Comparison of ENCODE assay signal across 8 cellular contexts in genomic region chr13:30422056-30422914, GRCh38. TPM values are rescaled to one million over a fixed set of nuclear protein-coding genes. Genes with fewer than 3 reads are reported as not detected.
DNase-seq lines count a peak whose midpoint lies in the region; ATAC-seq and TF ChIP-seq lines count a peak whose summit lies in the region.

Gene UBE2L5, plus strand, starts transcription at chr13:30422493. Its CDS starts 5,498 bp downstream, at chr13:30427991.

- H3K9me3 ChIP-seq in CD8-positive, alpha-beta memory T cell (ENCODE audit: low read length), result no peaks in the 10 kb centered on the region
- H3K9me3 ChIP-seq in SJCRH30 (replicated peaks) (no peaks in the 10 kb centered on the region), testis (no peaks in the 10 kb centered on the region)

- peak within 1 kb of the TSS; percentile 80 to 98 (median 87) for H3K4me3 Mint-ChIP-seq in CD8-positive, alpha-beta memory T cell
- peak within 1 kb of the TSS; percentile 92 for H3K4me3 Mint-ChIP-seq in activated naive CD8-positive, alpha-beta T cell

- CTCF ChIA-PET in CD8-positive, alpha-beta memory T cell (lab: Charles Lee), result interaction anchor here (0.9 to 1.0 kb wide), 3 partner anchors 8 to 290 kb away, joined by 4 read pairs; no protein-coding TSS in a partner anchor

- intact Hi-C loops in head of caudate nucleus (cut with DNase I), result loop anchor here (5.0 kb wide), 1 partner anchor 40 kb away; no protein-coding TSS in a partner anchor
- intact Hi-C loops in testis (cut with DNase I; ENCODE audit: low total_unique reads), result no loop called here

- TF ChIP-seq CTCF in omental fat pad (IDR thresholded peaks at IDR 0.05), result no peak
- no peak for TF ChIP-seq CTCF in testis (IDR thresholded peaks at IDR 0.05)

- H3K4me1 Mint-ChIP-seq in CD8-positive, alpha-beta memory T cell, result peaks cover 11 to 23% (median 20%) of the 10 kb centered on the region in 3 donors
- H3K4me1 Mint-ChIP-seq in activated naive CD8-positive, alpha-beta T cell (ENCODE audit: low read depth), result peaks cover 12% of the 10 kb centered on the region

- peak within 1 kb of the TSS; percentile 48 for H3K4me3 ChIP-seq in CD8-positive, alpha-beta memory T cell (ENCODE audit: low read length)
- H3K4me3 ChIP-seq in SJCRH30, result peak within 1 kb of the TSS; percentile 64
- H3K4me3 ChIP-seq in testis, result peak within 1 kb of the TSS; percentile 58 to 70

- 1 to 4% methylated on average over 25 to 48 of the region's 57 CpGs for WGBS in testis, 2 donors

- peaks cover 6% of the 10 kb centered on the region for H3K4me1 ChIP-seq in CD8-positive, alpha-beta memory T cell (ENCODE audit: insufficient read depth, low read length)
- H3K4me1 ChIP-seq in SJCRH30, result peaks cover 29% of the 10 kb centered on the region; the same call in 1 of the 2 replicates
- peaks cover 3% of the 10 kb centered on the region for H3K4me1 ChIP-seq in testis

- no peaks in the 10 kb centered on the region for H3K36me3 Mint-ChIP-seq in CD8-positive, alpha-beta memory T cell
- H3K36me3 Mint-ChIP-seq in activated naive CD8-positive, alpha-beta T cell, result no peaks in the 10 kb centered on the region

- H3K27ac Mint-ChIP-seq in CD8-positive, alpha-beta memory T cell, result peak within 1 kb of the TSS; percentile 25 to 93 (median 82)
- peak within 1 kb of the TSS; percentile 78 for H3K27ac Mint-ChIP-seq in activated naive CD8-positive, alpha-beta T cell

- H3K36me3 ChIP-seq in CD8-positive, alpha-beta memory T cell (ENCODE audit: insufficient read depth, low read length), result no peaks in the 10 kb centered on the region
- H3K36me3 ChIP-seq in SJCRH30 (no peaks in the 10 kb centered on the region), testis (ENCODE audit: low read depth, missing control alignments) (no peaks in the 10 kb centered on the region)

- ATAC-seq in GM19395 (IDR thresholded peaks at IDR 0.05; ENCODE audit: unreplicated experiment) (peak; percentile 66), omental fat pad (ENCODE audit: low FRiP score) (peak; percentile 78)

- H3K27me3 ChIP-seq in CD8-positive, alpha-beta memory T cell (ENCODE audit: insufficient read depth, low read length, poor library complexity, severe bottlenecking), result no peaks in the 10 kb centered on the region
- H3K27me3 ChIP-seq in SJCRH30 (no peaks in the 10 kb centered on the region), testis (no peaks in the 10 kb centered on the region)

- no peak within 1 kb of the TSS for H3K27ac ChIP-seq in CD8-positive, alpha-beta memory T cell (ENCODE audit: low read depth, low read length)
- H3K27ac ChIP-seq in SJCRH30 (peak within 1 kb of the TSS; percentile 53; the same call in 1 of the 2 replicates), testis (peak within 1 kb of the TSS; percentile 90 to 91)

- H3K9me3 Mint-ChIP-seq in CD8-positive, alpha-beta memory T cell, result no peaks in the 10 kb centered on the region
- H3K9me3 Mint-ChIP-seq in activated naive CD8-positive, alpha-beta T cell (ENCODE audit: low read depth), result no peaks in the 10 kb centered on the region

- TF ChIP-seq POLR2A in testis (IDR thresholded peaks at IDR 0.05), result peak; percentile 6

- H3K27me3 Mint-ChIP-seq in CD8-positive, alpha-beta memory T cell, result peaks cover 0 to 2% of the 10 kb centered on the region in 2 donors
- no peaks in the 10 kb centered on the region for H3K27me3 Mint-ChIP-seq in activated naive CD8-positive, alpha-beta T cell

- DNase-seq in CD8-positive, alpha-beta memory T cell, result peak; percentile 62 to 81 (median 71)
- peak; percentile 68 for DNase-seq in HT-29 (ENCODE audit: low spot score)
- peak; percentile 69 to 82 for DNase-seq in SJCRH30
- peak in 41 of 42 donors; percentile 37 to 91 (median 80) for DNase-seq in head of caudate nucleus
- no peak for DNase-seq in omental fat pad (ENCODE audit: low spot score)
- peak; percentile 83 for DNase-seq in testis

- POLR2A ChIA-PET in CD8-positive, alpha-beta memory T cell (lab: Charles Lee), result interaction anchor here (0.5 to 1.4 kb wide), 9 partner anchors 10 to 195 kb away, joined by 3 to 15 read pairs (median 4); partner anchors contain the start of genes KATNAL1 and USPL1

RNA-seq across cellular contexts. Expression of gene UBE2L5, which starts in this region (rescaled TPM):
- not detected for total RNA-seq in CD8-positive, alpha-beta memory T cell
- not detected for polyA plus RNA-seq in CD8-positive, alpha-beta memory T cell
- total RNA-seq in HT-29 (2014; rRNA removed; shearing (Covaris generic)), result not detected in 2 replicates
- not detected in 2 replicates for total RNA-seq in SJCRH30 (2014; rRNA removed; shearing (Covaris generic))
- total RNA-seq in omental fat pad (1 to 10 TPM in 1 of 4 donors, not detected in 3; 1.6 TPM), testis (10 to 100 TPM; 33.4 to 36.4 TPM)
- polyA plus RNA-seq in testis (ENCODE audit: insufficient read depth, low read depth, low replicate concordance), result 108 TPM

Comparison
In these comparisons a context has a peak if more than half of its experiments do, and no peak if none do; other contexts are left out.
1. RNA of gene UBE2L5 (total RNA-seq): 33.4 to 36.4 TPM in testis; 1.6 TPM in omental fat pad, not detected in CD8-positive, alpha-beta memory T cell, not detected in SJCRH30 and not detected in HT-29; every median in the first group is over 10 times any median in the second.
2. RNA of gene UBE2L5 (polyA plus RNA-seq): 108 TPM in testis (single experiment); not detected in CD8-positive, alpha-beta memory T cell (single experiment); every median in the first group is over 100 times any median in the second.
3. Peak in DNase-seq and H3K4me3 ChIP-seq in CD8-positive, alpha-beta memory T cell; RNA of the gene not detected or under 1 TPM.
4. Peak in DNase-seq in HT-29; RNA of the gene not detected or under 1 TPM.
5. Peak in DNase-seq, H3K4me3 ChIP-seq and H3K27ac ChIP-seq in SJCRH30; RNA of the gene not detected or under 1 TPM.
6. Peak in every context shown above with its lines, with median percentiles within 50 percentile points of each other: H3K4me3 ChIP-seq.